In the genomic region with DNA sequence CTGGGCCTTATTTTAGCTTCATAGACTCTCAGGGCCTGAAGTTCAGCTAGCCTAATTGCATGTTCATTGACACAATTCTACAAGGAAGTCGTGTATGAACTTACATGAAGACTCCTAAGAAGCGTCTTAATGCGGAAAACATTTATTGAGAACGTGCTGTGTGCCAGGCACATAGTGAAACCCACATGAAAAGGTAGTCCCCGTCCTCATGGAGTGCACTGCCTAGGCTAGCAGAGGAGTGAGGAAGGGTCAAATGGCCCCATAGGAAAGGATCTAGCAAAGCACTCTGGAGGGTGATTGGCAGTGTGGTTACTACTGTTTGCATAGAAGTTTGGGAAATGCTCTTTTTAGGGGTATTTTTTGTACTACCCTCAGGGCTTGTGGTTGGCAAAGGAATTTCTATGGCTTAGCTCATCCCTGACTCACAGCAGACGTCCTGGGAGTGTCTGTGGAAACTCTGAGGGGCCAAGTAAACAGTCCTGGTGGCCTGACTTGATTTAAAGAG, we compare ENCODE assay signal across 8 cellular contexts. TPM values are rescaled to one million over a fixed set of nuclear protein-coding genes. Genes with fewer than 3 reads are reported as not detected.
A peak's percentile ranks its signal among the peaks of the same experiment; 100 is the strongest.
DNase-seq lines count a peak whose midpoint lies in the region; ATAC-seq and TF ChIP-seq lines count a peak whose summit lies in the region.

No MANE protein-coding gene starts in this region.

- no peak for ATAC-seq in DND-41 (ENCODE audit: insufficient read depth, low read depth)
- ATAC-seq in natural killer cell treated with Interleukin-12 subunit alpha and Interleukin-12 subunit beta and Interleukin-15 and Interleukin-18, amount 100 ng/mL, for 72 hours: no peak

- H3K9ac ChIP-seq in DND-41 (ENCODE audit: low read depth, low read length): peak overlapping the region; percentile 50

- H3K4me3 Mint-ChIP-seq in dendritic cell treated with granulocyte-macrophage colony-stimulating factor and Interleukin-4, amounts not matched to agents 40 ng/mL and 50 ng/mL, for 4 days: peak overlapping the region; percentile 88
- H3K4me3 Mint-ChIP-seq in natural killer cell treated with Interleukin-12 subunit alpha and Interleukin-12 subunit beta and Interleukin-15 and Interleukin-18, amount 100 ng/mL, for 72 hours: peak overlapping the region; percentile 98

- H2AFZ ChIP-seq in DND-41 (ENCODE audit: low read depth, low read length) (peak overlapping the region; percentile 87), OCI-LY7 (ENCODE audit: low read length) (peak overlapping the region; percentile 80; the same call in 1 of the 2 replicates)

- DNase-seq in DND-41: no peak
- no peak for DNase-seq in OCI-LY7 (ENCODE audit: low spot score)
- no peak for DNase-seq in natural killer cell treated with Interleukin-12 subunit alpha and Interleukin-12 subunit beta and Interleukin-15 and Interleukin-18, amount 100 ng/mL, for 72 hours (ENCODE audit: low spot score)
- DNase-seq in head of caudate nucleus: no peak
- DNase-seq in posterior vena cava (ENCODE audit: low spot score): no peak
- DNase-seq in stimulated activated CD8-positive, alpha-beta memory T cell treated with anti-CD3 and anti-CD28 coated beads, Interleukin-4, amount 100 ng/mL, for 48 hours: no peak
- no peak for DNase-seq in NCI-H1694 treated with DMSO at 0.1 percent for 48 hours (lab: John Stamatoyannopoulos, UW)

- no TSS peak for BruUV-seq in OCI-LY7 (replicated peaks; lab: Mats Ljungman, UMichigan)

- no peaks in the 10 kb centered on the region for H3K9me3 ChIP-seq in DND-41 (ENCODE audit: insufficient read depth, low read length, severe bottlenecking)
- H3K9me3 ChIP-seq in OCI-LY7 (ENCODE audit: low read length): no peaks in the 10 kb centered on the region

- peaks cover 14% of the 10 kb centered on the region for H3K36me3 Mint-ChIP-seq in dendritic cell treated with granulocyte-macrophage colony-stimulating factor and Interleukin-4, amounts not matched to agents 40 ng/mL and 50 ng/mL, for 4 days (ENCODE audit: low read depth)
- no peaks in the 10 kb centered on the region for H3K36me3 Mint-ChIP-seq in natural killer cell treated with Interleukin-12 subunit alpha and Interleukin-12 subunit beta and Interleukin-15 and Interleukin-18, amount 100 ng/mL, for 72 hours

- POLR2A ChIA-PET in OCI-LY7 (lab: Charles Lee): interaction anchor here (1.4 to 6.0 kb wide), 2 partner anchors 11 to 16 kb away, joined by 4 to 57 read pairs; no protein-coding TSS in a partner anchor

- intact Hi-C loops in OCI-LY7 (cut with micrococcal nuclease; ENCODE audit: unreplicated experiment): loop anchor here (5.0 to 10.0 kb wide), 2 partner anchors 349 to 852 kb away; partner anchors contain the start of gene ADPGK
- intact Hi-C loops in dendritic cell treated with granulocyte-macrophage colony-stimulating factor and Interleukin-4, amounts not matched to agents 40 ng/mL and 50 ng/mL, for 4 days (cut with micrococcal nuclease): loop anchor here (1.0 to 10.0 kb wide), 2 partner anchors 63 to 1519 kb away; partner anchors contain the start of genes MYO9A and SENP8
- intact Hi-C loops in head of caudate nucleus (cut with DNase I): loop anchor here (10.0 kb wide), 1 partner anchor 71 kb away; no protein-coding TSS in a partner anchor
- intact Hi-C loops in posterior vena cava (cut with DNase I): loop anchor here (5.0 to 10.0 kb wide), 2 partner anchors 37 to 59 kb away; no protein-coding TSS in a partner anchor

- H3K36me3 ChIP-seq in DND-41 (ENCODE audit: insufficient read depth, low read length): no peaks in the 10 kb centered on the region
- no peaks in the 10 kb centered on the region for H3K36me3 ChIP-seq in OCI-LY7 (ENCODE audit: insufficient read depth, low read length)

- TF ChIP-seq CTCF in DND-41 (IDR thresholded peaks at IDR 0.05; ENCODE audit: borderline replicate concordance, extremely low read depth, low read length, poor library complexity, severe bottlenecking) (no peak), OCI-LY7 (conservative IDR thresholded peaks at IDR 0.05; ENCODE audit: low read length) (no peak)

- H3K9me2 ChIP-seq in OCI-LY7 (ENCODE audit: insufficient read depth, low read length): no peaks in the 10 kb centered on the region

- peak overlapping the region; percentile 6 to 67; a peak in 3 of 4 replicates for H3K4me3 ChIP-seq in DND-41 (ENCODE audit: low read depth in 1 of 2, low read length in 2 of 2)
- peak overlapping the region; percentile 96 for H3K4me3 ChIP-seq in OCI-LY7 (ENCODE audit: low read depth, low read length, poor library complexity, severe bottlenecking)

- H3K4me2 ChIP-seq in DND-41 (ENCODE audit: insufficient read depth, low read length): peak overlapping the region; percentile 72
- peak overlapping the region; percentile 82 for H3K4me2 ChIP-seq in OCI-LY7 (ENCODE audit: low read length)

- H3K4me1 Mint-ChIP-seq in dendritic cell treated with granulocyte-macrophage colony-stimulating factor and Interleukin-4, amounts not matched to agents 40 ng/mL and 50 ng/mL, for 4 days (ENCODE audit: low read depth): peaks cover 47% of the 10 kb centered on the region
- peaks cover 42 to 47% of the 10 kb centered on the region in 2 donors for H3K4me1 Mint-ChIP-seq in natural killer cell treated with Interleukin-12 subunit alpha and Interleukin-12 subunit beta and Interleukin-15 and Interleukin-18, amount 100 ng/mL, for 72 hours (ENCODE audit: low read depth in 2 of 2)

- H3K27ac Mint-ChIP-seq in dendritic cell treated with granulocyte-macrophage colony-stimulating factor and Interleukin-4, amounts not matched to agents 40 ng/mL and 50 ng/mL, for 4 days: peak overlapping the region; percentile 92
- peak overlapping the region; percentile 59 to 87 for H3K27ac Mint-ChIP-seq in natural killer cell treated with Interleukin-12 subunit alpha and Interleukin-12 subunit beta and Interleukin-15 and Interleukin-18, amount 100 ng/mL, for 72 hours

- H3K4me1 ChIP-seq in DND-41 (ENCODE audit: insufficient read depth, low read length) (peaks cover 26% of the 10 kb centered on the region), OCI-LY7 (ENCODE audit: insufficient read depth, low read length, poor library complexity, severe bottlenecking) (peaks cover 38% of the 10 kb centered on the region)

- peaks cover 16% of the 10 kb centered on the region for H3K27me3 Mint-ChIP-seq in dendritic cell treated with granulocyte-macrophage colony-stimulating factor and Interleukin-4, amounts not matched to agents 40 ng/mL and 50 ng/mL, for 4 days
- H3K27me3 Mint-ChIP-seq in natural killer cell treated with Interleukin-12 subunit alpha and Interleukin-12 subunit beta and Interleukin-15 and Interleukin-18, amount 100 ng/mL, for 72 hours: peaks cover 18 to 20% of the 10 kb centered on the region in 2 donors

- CTCF ChIA-PET in OCI-LY7 (lab: Charles Lee; ENCODE audit: unreplicated experiment): interaction anchor here (0.9 kb wide), 1 partner anchor 74 kb away, joined by 3 read pairs; no protein-coding TSS in a partner anchor

- peaks cover 39% of the 10 kb centered on the region for H3K79me2 ChIP-seq in DND-41 (ENCODE audit: insufficient read depth, low read length)
- H3K79me2 ChIP-seq in OCI-LY7 (ENCODE audit: insufficient read depth, low read depth, low read length): peaks cover 37% of the 10 kb centered on the region

- H4K20me1 ChIP-seq in DND-41 (ENCODE audit: insufficient read depth, low read length): peaks cover 28% of the 10 kb centered on the region
- peaks cover 28% of the 10 kb centered on the region for H4K20me1 ChIP-seq in OCI-LY7 (ENCODE audit: insufficient read depth, low read length)

- H3K27me3 ChIP-seq in DND-41 (ENCODE audit: insufficient read depth, low read length, poor library complexity): no peaks in the 10 kb centered on the region

- peak overlapping the region; percentile 66; the same call in 1 of the 2 replicates for H3K27ac ChIP-seq in DND-41 (ENCODE audit: low read length)
- no peak overlapping the region for H3K27ac ChIP-seq in OCI-LY7 (ENCODE audit: low read depth, low read length, poor library complexity, severe bottlenecking)

- no peaks in the 10 kb centered on the region for H3K9me3 Mint-ChIP-seq in dendritic cell treated with granulocyte-macrophage colony-stimulating factor and Interleukin-4, amounts not matched to agents 40 ng/mL and 50 ng/mL, for 4 days
- no peaks in the 10 kb centered on the region for H3K9me3 Mint-ChIP-seq in natural killer cell treated with Interleukin-12 subunit alpha and Interleukin-12 subunit beta and Interleukin-15 and Interleukin-18, amount 100 ng/mL, for 72 hours

RNA-seq across cellular contexts. Expression of gene NPTN, which starts 0.9 kb away (rescaled TPM):
- total RNA-seq in OCI-LY7 (2014; rRNA removed; shearing (Covaris generic)): 36.0 and 41.5 TPM in 2 replicates
- total RNA-seq in OCI-LY7 (2022): 36.6 and 43.2 TPM in 2 replicates
- total RNA-seq in natural killer cell treated with Interleukin-12 subunit alpha and Interleukin-12 subunit beta and Interleukin-15 and Interleukin-18, amount 100 ng/mL, for 72 hours: 10 to 100 TPM; 57.7 to 66.2 TPM
- total RNA-seq in posterior vena cava: 100 to 1,000 TPM; 164 to 189 TPM

RNA-seq across cellular contexts. Expression of gene CD276, which starts 50.1 kb away (rescaled TPM):
- not detected in 2 replicates for total RNA-seq in OCI-LY7 (2014; rRNA removed; shearing (Covaris generic))
- total RNA-seq in OCI-LY7 (2022) (not detected in 2 replicates), posterior vena cava (100 to 1,000 TPM in 1 of 2 donors, 10 to 100 TPM in 1; 84.1 to 137 TPM)
- total RNA-seq in natural killer cell treated with Interleukin-12 subunit alpha and Interleukin-12 subunit beta and Interleukin-15 and Interleukin-18, amount 100 ng/mL, for 72 hours: 1 to 10 TPM in 1 of 2 donors, under 1 TPM in 1; 0.90 to 2.0 TPM

Comparison
In these comparisons a context has a peak if more than half of its experiments do, and no peak if none do; other contexts are left out.
1. RNA of gene CD276, which starts 50.1 kb away (total RNA-seq): 84.1 to 137 TPM in posterior vena cava; 0.90 to 2.0 TPM in natural killer cell treated with Interleukin-12 subunit alpha and Interleukin-12 subunit beta and Interleukin-15 and Interleukin-18, amount 100 ng/mL, for 72 hours and not detected in OCI-LY7; every median in the first group is over 10 times any median in the second.